ENCODE assay signal across 13 cellular contexts in the genomic region with DNA sequence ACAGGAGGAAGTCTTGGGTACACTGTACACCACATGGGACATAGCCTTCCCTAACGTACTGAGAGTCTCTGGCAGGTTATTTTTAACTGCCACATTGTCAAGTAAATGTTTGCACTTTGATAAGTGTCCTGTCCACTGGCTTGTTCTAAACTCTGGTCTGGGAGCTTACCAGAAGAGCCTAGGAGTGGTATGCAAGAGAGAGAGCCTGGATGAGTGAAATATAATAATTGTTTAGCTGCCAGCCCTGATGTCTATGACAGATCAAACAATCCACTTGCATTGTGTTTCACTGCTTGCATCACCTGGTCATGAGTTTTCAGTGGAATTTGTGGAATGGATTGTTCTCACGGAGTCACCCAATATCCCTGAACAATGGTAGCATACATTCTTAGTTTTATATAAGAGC.
A peak's percentile ranks its signal among the peaks of the same experiment; 100 is the strongest.
DNase-seq lines count a peak whose midpoint lies in the region; ATAC-seq and TF ChIP-seq lines count a peak whose summit lies in the region.
"Had no signal": no experiment of that assay in that cellular context is flagged by ENCODE, and none has a peak within 500 bp of the region (broad histone marks: within the 10 kb centered on the region; RNA-seq: fewer than 3 reads in every experiment).

No MANE protein-coding gene starts in this region.

- ATAC-seq in stimulated activated naive CD8-positive, alpha-beta T cell treated with anti-CD3 and anti-CD28 coated beads, Interleukin-15, Interleukin-2, amounts not matched to agents 100 U/mL and 50 U/mL, for 24 hours = no peak

- H3K9me3 ChIP-seq in mucosa of rectum (ENCODE audit: control insufficient read depth in 2 of 2, low read length in 2 of 2) = no peaks in the 10 kb centered on the region
- H3K9me3 ChIP-seq: psoas muscle had no signal

- H3K36me3 ChIP-seq in mucosa of rectum (ENCODE audit: control insufficient read depth in 2 of 2, insufficient read depth in 2 of 2, low read length in 2 of 2) = no peaks in the 10 kb centered on the region

- H3K4me3 ChIP-seq in epithelial cell of esophagus (ENCODE audit: low read length) (no peak overlapping the region), mucosa of rectum (ENCODE audit: low read length in 2 of 2) (peak overlapping the region in 1 of 2 donors; percentile 11)
- H3K4me3 ChIP-seq: psoas muscle had no signal

- peaks cover 5 to 11% of the 10 kb centered on the region in 2 donors for H3K4me1 ChIP-seq in mucosa of rectum (ENCODE audit: control insufficient read depth in 2 of 2, insufficient read depth in 2 of 2, low read length in 2 of 2)
- H3K4me1 ChIP-seq: psoas muscle had no signal

- DNase-seq in COR-L47 (lab: John Stamatoyannopoulos, UW) = peak; percentile 10
- DNase-seq in NCI-H345 treated with DMSO at 0.1 percent for 48 hours (lab: John Stamatoyannopoulos, UW; ENCODE audit: unreplicated experiment) = peak; percentile 35
- peak; percentile 33 for DNase-seq in epithelial cell of esophagus (ENCODE audit: low read depth)
- DNase-seq in NK-92 (lab: John Stamatoyannopoulos, UW; ENCODE audit: unreplicated experiment) = no peak
- no peak for DNase-seq in stimulated activated naive CD8-positive, alpha-beta T cell treated with anti-CD3 and anti-CD28 coated beads, Interleukin-15, Interleukin-2, amounts not matched to agents 100 U/mL and 50 U/mL, for 24 hours
- no peak for DNase-seq in retina
- DNase-seq in HuH-7.5 (ENCODE audit: low spot score) = no peak
- DNase-seq: activated CD4-positive, alpha-beta T cell treated with anti-CD3 and anti-CD28 coated beads, Interleukin-2, amount 10 ng/mL, durations not matched to agents 24 days and 14 days; activated naive CD8-positive, alpha-beta T cell treated with anti-CD3 and anti-CD28 coated beads for 36 hours; immature natural killer cell; psoas muscle had no signal

- H3K27ac ChIP-seq in mucosa of rectum (ENCODE audit: low read depth in 2 of 2, low read length in 2 of 2) = peak overlapping the region; percentile 11 to 46
- H3K27ac ChIP-seq: KMS-11, psoas muscle had no signal

- no peaks in the 10 kb centered on the region for H3K27me3 ChIP-seq in mucosa of rectum (ENCODE audit: control insufficient read depth in 2 of 2, insufficient read depth in 2 of 2, low read length in 2 of 2)

- no peak for TF ChIP-seq CTCF in epithelial cell of esophagus (IDR thresholded peaks at IDR 0.05; ENCODE audit: insufficient read depth, low read depth, low read length, missing control alignments)

- no peak overlapping the region for H3K9ac ChIP-seq in mucosa of rectum (ENCODE audit: low read depth in 1 of 2, low read length in 2 of 2)
- H3K9ac ChIP-seq: KMS-11 had no signal

Comparison
In these comparisons a context has a peak if more than half of its experiments do, and no peak if none do; other contexts are left out.
1. DNase-seq: peak in COR-L47 (single experiment), NCI-H345 treated with DMSO at 0.1 percent for 48 hours (single experiment) and epithelial cell of esophagus (single experiment); none in NK-92 (single experiment), stimulated activated naive CD8-positive, alpha-beta T cell treated with anti-CD3 and anti-CD28 coated beads, Interleukin-15, Interleukin-2, amounts not matched to agents 100 U/mL and 50 U/mL, for 24 hours (single experiment), retina (single experiment) and HuH-7.5 (single experiment).